13 cellular contexts compared by ENCODE assay signal in the genomic region with DNA sequence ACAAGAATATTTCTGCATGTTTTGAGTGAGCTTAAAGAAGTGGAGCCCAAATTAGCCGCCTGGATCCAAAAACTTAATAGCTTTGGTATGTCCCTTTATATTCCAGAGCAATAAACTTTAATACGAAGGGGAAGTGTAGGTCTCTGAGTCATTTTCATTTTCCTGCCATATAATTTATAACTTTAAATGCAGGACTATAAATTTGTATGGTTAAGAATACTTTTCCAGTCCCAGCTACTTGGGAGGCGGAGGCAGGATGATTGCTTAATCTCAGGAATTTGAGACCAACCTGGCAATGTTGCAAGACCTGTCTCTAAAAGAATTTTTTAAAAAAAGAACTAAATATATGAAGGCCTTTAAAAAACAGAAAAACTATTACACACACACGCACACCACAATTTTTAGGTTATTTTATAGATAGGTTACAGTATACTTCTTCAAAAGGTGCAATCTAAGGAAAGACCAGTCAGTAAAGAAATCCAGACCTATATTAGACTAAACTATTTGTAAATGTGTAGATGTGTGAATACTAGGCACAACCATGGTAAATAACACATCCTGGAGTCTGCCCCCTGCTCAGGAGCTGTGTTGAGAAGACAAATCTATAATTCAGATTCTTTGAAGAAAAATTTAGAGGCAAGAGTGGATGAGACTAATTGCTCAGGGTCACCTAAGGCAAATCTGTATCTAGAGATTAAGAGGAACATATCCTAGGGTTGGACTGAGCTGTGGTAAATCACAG.
A peak's percentile ranks its signal among the peaks of the same experiment; 100 is the strongest.
DNase-seq lines count a peak whose midpoint lies in the region; ATAC-seq, FAIRE-seq and TF ChIP-seq lines count a peak whose summit lies in the region.
"Had no signal": no experiment of that assay in that cellular context is flagged by ENCODE, and none has a peak within 500 bp of the region (broad histone marks: within the 10 kb centered on the region; RNA-seq: fewer than 3 reads in every experiment).

No MANE protein-coding gene starts in this region.

- WGBS in small intestine, 3 donors: 20 to 58% (median 43%) methylated on average over 4 of the region's 4 CpGs
- 44 to 77% methylated on average over 4 of the region's 4 CpGs for WGBS in gastroesophageal sphincter (ENCODE audit: low coverage in 1 of 2), 2 donors

- no peaks in the 10 kb centered on the region for H3K9me3 ChIP-seq in small intestine (ENCODE audit: control insufficient read depth, low read depth)
- no peaks in the 10 kb centered on the region for H3K9me3 ChIP-seq in gastroesophageal sphincter

- H3K4me3 Mint-ChIP-seq in HFFc6: peak overlapping the region; percentile 17; the same call in 1 of the 2 replicates
- H3K4me3 Mint-ChIP-seq: immature natural killer cell, T-helper 17 cell had no signal

- H3K4me1 ChIP-seq in small intestine (ENCODE audit: control insufficient read depth in 2 of 2, insufficient read depth in 1 of 2, low read depth in 1 of 2, low read length in 1 of 2) (no peaks in the 10 kb centered on the region), gastroesophageal sphincter (peaks cover 0 to 30% (median 0%) of the 10 kb centered on the region in 3 donors)

- DNase-seq in HFFc6 (peak; percentile 69), cardiac fibroblast (ENCODE audit: low read depth in 2 of 2) (peak; percentile 70 to 83), left colon (peak; percentile 32 to 65), small intestine (peak; percentile 65), DMS79 treated with DMSO at 0.1 percent for 48 hours (lab: John Stamatoyannopoulos, UW) (no peak), hippocampal formation (lab: John Stamatoyannopoulos, UW) (no peak)
- DNase-seq in stimulated activated CD4-positive, alpha-beta T cell treated with anti-CD3 and anti-CD28 coated beads, Interleukin-4, amount 100 ng/mL, for 1 hour: no peak
- DNase-seq: cerebellar nuclear complex, immature natural killer cell, NCI-H774, retina, T-helper 17 cell had no signal

- H3K36me3 Mint-ChIP-seq in HFFc6 (ENCODE audit: low read depth): peaks cover 55% of the 10 kb centered on the region

- H3K36me3 ChIP-seq in small intestine (ENCODE audit: control insufficient read depth in 2 of 2, insufficient read depth in 2 of 2, low read length in 2 of 2) (peaks cover 2 to 7% of the 10 kb centered on the region in 2 donors), gastroesophageal sphincter (peaks cover 2 to 65% of the 10 kb centered on the region in 2 donors)

- H3K27ac Mint-ChIP-seq in HFFc6: peak overlapping the region; percentile 79
- H3K27ac Mint-ChIP-seq: immature natural killer cell, T-helper 17 cell had no signal

- H3K4me3 ChIP-seq in cardiac fibroblast (replicated peaks in 1 of 2; ENCODE audit: low read depth in 2 of 2, low read length in 2 of 2) (no peak overlapping the region), small intestine (ENCODE audit: low read depth in 1 of 2, low read length in 2 of 2) (no peak overlapping the region), gastroesophageal sphincter (no peak overlapping the region)

- peak; percentile 85 for ATAC-seq in left colon
- ATAC-seq in gastroesophageal sphincter: no peak
- ATAC-seq: T-helper 17 cell had no signal

- H3K27ac ChIP-seq in small intestine (ENCODE audit: low read depth in 1 of 2, low read length in 1 of 2) (peak overlapping the region; percentile 41 to 87), gastroesophageal sphincter (peak overlapping the region in 1 of 4 donors; percentile 63)

- peaks cover 49% of the 10 kb centered on the region for H3K4me1 Mint-ChIP-seq in HFFc6 (ENCODE audit: low read depth)
- H3K4me1 Mint-ChIP-seq: immature natural killer cell had no signal

- H3K27me3 ChIP-seq in small intestine (ENCODE audit: control insufficient read depth in 2 of 2, insufficient read depth in 2 of 2, low read length in 2 of 2): no peaks in the 10 kb centered on the region
- H3K27me3 ChIP-seq in gastroesophageal sphincter: no peaks in the 10 kb centered on the region

- no peaks in the 10 kb centered on the region for H3K9me3 Mint-ChIP-seq in HFFc6
- H3K9me3 Mint-ChIP-seq: immature natural killer cell had no signal

- TF ChIP-seq EP300 in gastroesophageal sphincter (IDR thresholded peaks at IDR 0.05): no peak

- TF ChIP-seq POLR2A in gastroesophageal sphincter (IDR thresholded peaks at IDR 0.05): no peak

- intact Hi-C loops in left colon (cut with DNase I, micrococcal nuclease): no loop called here

- no peaks in the 10 kb centered on the region for H3K27me3 Mint-ChIP-seq in HFFc6 (ENCODE audit: insufficient read depth)
- H3K27me3 Mint-ChIP-seq: T-helper 17 cell had no signal

- TF ChIP-seq CTCF in HFFc6 (IDR thresholded peaks at IDR 0.05): no peak
- TF ChIP-seq CTCF in cardiac fibroblast (IDR thresholded peaks at IDR 0.05; ENCODE audit: low read depth, low read length): no peak
- TF ChIP-seq CTCF in gastroesophageal sphincter (IDR thresholded peaks at IDR 0.05): no peak

- FAIRE-seq in small intestine (lab: Jason Lieb, UNC): no peak

Comparison
In these comparisons a context has a peak if more than half of its experiments do, and no peak if none do; other contexts are left out.
1. DNase-seq: peak in HFFc6 (single experiment), cardiac fibroblast (2 of 2), left colon (2 of 2) and small intestine (single experiment); none in DMS79 treated with DMSO at 0.1 percent for 48 hours (single experiment), stimulated activated CD4-positive, alpha-beta T cell treated with anti-CD3 and anti-CD28 coated beads, Interleukin-4, amount 100 ng/mL, for 1 hour (single experiment) and hippocampal formation (0 of 2).